In genomic region chr18:77650799-77651385, GRCh38 we compare ENCODE assay signal across 8 cellular contexts.
DNase-seq lines count a peak whose midpoint lies in the region; ATAC-seq, FAIRE-seq and TF ChIP-seq lines count a peak whose summit lies in the region.

No MANE protein-coding gene starts in this region.

- peak; percentile 36 to 44 for DNase-seq in A549 (ENCODE audit: low read depth in 1 of 2, low spot score in 1 of 2)
- peak; percentile 32 for DNase-seq in NCI-H2171 (lab: John Stamatoyannopoulos, UW)
- DNase-seq in activated CD4-positive, alpha-beta T cell treated with anti-CD3 and anti-CD28 coated beads for 48 hours: peak; percentile 76
- DNase-seq in ecto neural progenitor cell (ENCODE audit: low spot score): peak; percentile 89
- DNase-seq in medulla oblongata (ENCODE audit: extremely low spot score): peak; percentile 86
- peak; percentile 56 for DNase-seq in stimulated activated CD8-positive, alpha-beta memory T cell treated with anti-CD3 and anti-CD28 coated beads, Interleukin-15, amount 100 ng/mL, for 24 hours (ENCODE audit: low read depth)

- peak; percentile 67 to 75 for TF ChIP-seq RAD21 in A549 (conservative IDR thresholded peaks at IDR 0.05 in 1 of 2, IDR thresholded peaks at IDR 0.05 in 1 of 2)

- TF ChIP-seq EP300 in A549 (IDR thresholded peaks at IDR 0.05): no peak

- TF ChIP-seq POLR2A in A549 (IDR thresholded peaks at IDR 0.05; ENCODE audit: low read length): no peak

- no peak overlapping the region for H3K4me3 ChIP-seq in A549

- CTCF ChIA-PET in A549 (lab: Yijun Ruan, JAX): interaction anchor here (0.9 to 1.5 kb wide), 11 partner anchors 8 to 668 kb away, joined by 3 to 6 read pairs (median 4); no protein-coding TSS in a partner anchor

- POLR2A ChIA-PET in A549 (lab: Yijun Ruan, JAX): no interaction called here

- ATAC-seq in A549 (peak; percentile 80 to 93; a peak in 5 of 6 replicates), GM18508 (IDR thresholded peaks at IDR 0.05; ENCODE audit: insufficient read depth, unreplicated experiment) (peak; percentile 50), HG03025 (IDR thresholded peaks at IDR 0.05; ENCODE audit: low FRiP score, unreplicated experiment) (peak; percentile 66)

- no peaks in the 10 kb centered on the region for H3K9me3 ChIP-seq in A549

- 9% methylated on average over 15 of the region's 28 CpGs for WGBS in A549 (ENCODE audit: missing lambda C conversion rate)

- peak; percentile 53 for TF ChIP-seq CTCF in A549 (IDR thresholded peaks at IDR 0.05)

- peak overlapping the region; percentile 37; the same call in 2 of the 3 replicates for H3K4me2 ChIP-seq in A549

- H3K27ac ChIP-seq in A549: no peak overlapping the region

- no peaks in the 10 kb centered on the region for H3K4me1 ChIP-seq in A549

- no peak for FAIRE-seq in A549 (lab: Jason Lieb, UNC)

TF ChIP-seq in A549, 52 proteins besides CTCF, POLR2A, EP300 and RAD21:
- TF ChIP-seq TFCP2L1 (CRISPR knock-in tag; IDR thresholded peaks at IDR 0.05): no peak
- peak; percentile 52 for TF ChIP-seq SMC3 (IDR thresholded peaks at IDR 0.05)

Comparison
In these comparisons a context has a peak if more than half of its experiments do, and no peak if none do; other contexts are left out.
1. DNase-seq: peak in every context shown above with its lines; median percentile 89 in ecto neural progenitor cell; 86 in medulla oblongata; 76 in activated CD4-positive, alpha-beta T cell treated with anti-CD3 and anti-CD28 coated beads for 48 hours; 56 in stimulated activated CD8-positive, alpha-beta memory T cell treated with anti-CD3 and anti-CD28 coated beads, Interleukin-15, amount 100 ng/mL, for 24 hours; 40 in A549; 32 in NCI-H2171.